Comparison of ENCODE assay signal across 1 cellular context in genomic region chr20:57008217-57008616, GRCh38.
TF ChIP-seq lines count a peak whose summit lies in the region.

No MANE protein-coding gene starts in this region.

TF ChIP-seq in SK-N-SH treated with all-trans-retinoic acid at 6 μM for 48 hours, 23 proteins besides CTCF, POLR2A, EP300 and RAD21 (continued from another document):
- no peak for TF ChIP-seq ZFP30 (CRISPR knock-in tag; IDR thresholded peaks at IDR 0.05)
- no peak for TF ChIP-seq OSR1 (CRISPR knock-in tag; IDR thresholded peaks at IDR 0.05)
- TF ChIP-seq, protein P1, sequence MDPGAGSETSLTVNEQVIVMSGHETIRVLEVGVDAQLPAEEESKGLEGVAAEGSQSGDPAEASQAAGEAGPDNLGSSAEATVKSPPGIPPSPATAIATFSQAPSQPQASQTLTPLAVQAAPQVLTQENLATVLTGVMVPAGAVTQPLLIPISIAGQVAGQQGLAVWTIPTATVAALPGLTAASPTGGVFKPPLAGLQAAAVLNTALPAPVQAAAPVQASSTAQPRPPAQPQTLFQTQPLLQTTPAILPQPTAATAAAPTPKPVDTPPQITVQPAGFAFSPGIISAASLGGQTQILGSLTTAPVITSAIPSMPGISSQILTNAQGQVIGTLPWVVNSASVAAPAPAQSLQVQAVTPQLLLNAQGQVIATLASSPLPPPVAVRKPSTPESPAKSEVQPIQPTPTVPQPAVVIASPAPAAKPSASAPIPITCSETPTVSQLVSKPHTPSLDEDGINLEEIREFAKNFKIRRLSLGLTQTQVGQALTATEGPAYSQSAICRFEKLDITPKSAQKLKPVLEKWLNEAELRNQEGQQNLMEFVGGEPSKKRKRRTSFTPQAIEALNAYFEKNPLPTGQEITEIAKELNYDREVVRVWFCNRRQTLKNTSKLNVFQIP (CRISPR knock-in tag; IDR thresholded peaks at IDR 0.05; ENCODE audit: borderline replicate concordance, low read depth) = no peak
- no peak for TF ChIP-seq SNAI2 (CRISPR knock-in tag; IDR thresholded peaks at IDR 0.05)
- TF ChIP-seq ZNF565 (CRISPR knock-in tag; conservative IDR thresholded peaks at IDR 0.05; ENCODE audit: low read depth) = no peak
